8 cellular contexts compared by ENCODE assay signal in genomic region chr1:1058921-1059493, GRCh38. TPM values are rescaled to one million over a fixed set of nuclear protein-coding genes. Genes with fewer than 3 reads are reported as not detected.
DNase-seq lines count a peak whose midpoint lies in the region; ATAC-seq and TF ChIP-seq lines count a peak whose summit lies in the region.

No MANE protein-coding gene starts in this region.

- H3K27me3 ChIP-seq in esophagus (ENCODE audit: control insufficient read depth in 1 of 2, insufficient read depth in 2 of 2, low read length in 2 of 2) = no peaks in the 10 kb centered on the region

- peaks cover 1 to 5% of the 10 kb centered on the region in 2 donors for H3K4me1 ChIP-seq in esophagus (ENCODE audit: control insufficient read depth in 2 of 2, insufficient read depth in 2 of 2, low read length in 1 of 2)

- no peak for TF ChIP-seq CTCF in omental fat pad (IDR thresholded peaks at IDR 0.05)

- peaks cover 0 to 3% of the 10 kb centered on the region in 2 donors for H3K9me3 ChIP-seq in esophagus (ENCODE audit: control insufficient read depth in 2 of 2, insufficient read depth in 1 of 2, low read depth in 1 of 2, low read length in 1 of 2)

- H3K27ac ChIP-seq in esophagus (ENCODE audit: low read depth in 2 of 2, low read length in 1 of 2) = no peak overlapping the region

- DNase-seq in COLO668 (lab: John Stamatoyannopoulos, UW; ENCODE audit: unreplicated experiment) (peak; percentile 65), SW480 (ENCODE audit: low spot score) (peak; percentile 64), omental fat pad (ENCODE audit: low spot score) (no peak), cerebellar nuclear complex (lab: John Stamatoyannopoulos, UW) (no peak)

- peaks cover 0 to 13% of the 10 kb centered on the region in 2 donors for H3K36me3 ChIP-seq in esophagus (ENCODE audit: control insufficient read depth in 2 of 2, insufficient read depth in 2 of 2, low read length in 1 of 2)

- WGBS in esophagus, 2 donors = 1 to 2% methylated on average over 28 to 48 of the region's 48 CpGs

- H3K4me3 ChIP-seq in esophagus (ENCODE audit: low read depth in 1 of 2, low read length in 2 of 2) = peak overlapping the region; percentile 30 to 40

- ATAC-seq in GM19351 (IDR thresholded peaks at IDR 0.05; ENCODE audit: unreplicated experiment) = peak; percentile 30
- peak; percentile 34 for ATAC-seq in HG03342 (IDR thresholded peaks at IDR 0.05; ENCODE audit: unreplicated experiment)
- peak; percentile 5 for ATAC-seq in omental fat pad (ENCODE audit: low FRiP score)
- no peak for ATAC-seq in HG02884 (IDR thresholded peaks at IDR 0.05; ENCODE audit: unreplicated experiment)

RNA-seq across cellular contexts. Expression of gene RNF223, which starts 15.1 kb away (rescaled TPM):
- polyA plus RNA-seq in esophagus = 10 to 100 TPM; 28.2 to 44.2 TPM
- total RNA-seq in omental fat pad = not detected

RNA-seq across cellular contexts. Expression of gene AGRN, which starts 39.1 kb away (rescaled TPM):
- 10 to 100 TPM; 17.0 to 40.6 TPM for polyA plus RNA-seq in esophagus
- 10 to 100 TPM; 17.2 to 42.3 (median 22.6) TPM for total RNA-seq in omental fat pad

RNA-seq across cellular contexts. Expression of gene ISG15, which starts 45.7 kb away (rescaled TPM):
- polyA plus RNA-seq in esophagus = 10 to 100 TPM; 17.8 to 40.7 TPM
- total RNA-seq in omental fat pad = 10 to 100 TPM; 27.7 to 84.3 (median 32.6) TPM

RNA-seq across cellular contexts. Expression of gene C1orf159, which starts 56.9 kb away (rescaled TPM):
- 10 to 100 TPM; 13.0 to 27.5 TPM for polyA plus RNA-seq in esophagus
- total RNA-seq in omental fat pad = 10 to 100 TPM in 2 of 4 donors, 1 to 10 TPM in 2; 5.6 to 12.0 (median 9.5) TPM

RNA-seq across cellular contexts. Expression of gene HES4, which starts 59.1 kb away (rescaled TPM):
- 10 to 100 TPM; 15.1 to 20.2 TPM for polyA plus RNA-seq in esophagus
- total RNA-seq in omental fat pad = 10 to 100 TPM; 17.8 to 30.0 (median 22.6) TPM

Comparison
In these comparisons a context has a peak if more than half of its experiments do, and no peak if none do; other contexts are left out.
1. DNase-seq: peak in COLO668 (single experiment) and SW480 (single experiment); none in omental fat pad (single experiment) and cerebellar nuclear complex (0 of 2).